In genomic region chr6:22320750-22321149, GRCh38 we compare ENCODE assay signal across 17 cellular contexts. TPM values are rescaled to one million over a fixed set of nuclear protein-coding genes. Genes with fewer than 3 reads are reported as not detected.
A peak's percentile ranks its signal among the peaks of the same experiment; 100 is the strongest.
DNase-seq lines count a peak whose midpoint lies in the region; ATAC-seq, FAIRE-seq and TF ChIP-seq lines count a peak whose summit lies in the region.
"Had no signal": no experiment of that assay in that cellular context is flagged by ENCODE, and none has a peak within 500 bp of the region (broad histone marks: within the 10 kb centered on the region; RNA-seq: fewer than 3 reads in every experiment).

No MANE protein-coding gene starts in this region.

- H3K4me3 ChIP-seq in HepG2 (replicated peaks in 1 of 3; ENCODE audit: insufficient read depth in 1 of 3, low read depth in 2 of 3, low read length in 3 of 3) = no peak overlapping the region
- no peak overlapping the region for H3K4me3 ChIP-seq in right lobe of liver
- H3K4me3 ChIP-seq in adipocyte (ENCODE audit: low read length) = no peak overlapping the region
- H3K4me3 ChIP-seq in hepatocyte = no peak overlapping the region
- H3K4me3 ChIP-seq: left ventricle myocardium inferior, pancreas, tibial artery had no signal

- H3K27ac Mint-ChIP-seq in activated T-cell treated with anti-CD3 and anti-CD28 coated beads, Interleukin-2, amount 50 U/mL, for 72 hours = no peak overlapping the region
- H3K27ac Mint-ChIP-seq: activated CD4-positive, alpha-beta memory T cell treated with anti-CD3 and anti-CD28 coated beads, Interleukin-2, amount 10 ng/mL, durations not matched to agents 7 days and 5 days; activated naive CD4-positive, alpha-beta T cell treated with anti-CD3 and anti-CD28 coated beads, Interleukin-2, amount 50 U/mL, for 72 hours had no signal

- H3K4me1 Mint-ChIP-seq in activated T-cell treated with anti-CD3 and anti-CD28 coated beads, Interleukin-2, amount 50 U/mL, for 72 hours (ENCODE audit: low read depth) = no peaks in the 10 kb centered on the region
- H3K4me1 Mint-ChIP-seq: activated CD4-positive, alpha-beta memory T cell treated with anti-CD3 and anti-CD28 coated beads, Interleukin-2, amount 10 ng/mL, durations not matched to agents 7 days and 5 days had no signal

- TF ChIP-seq CTCF in HepG2 (CRISPR knock-in tag; IDR thresholded peaks at IDR 0.05) (no peak), right lobe of liver (IDR thresholded peaks at IDR 0.05) (no peak), hepatocyte (IDR thresholded peaks at IDR 0.05; ENCODE audit: poor library complexity) (no peak)

- H3K27me3 Mint-ChIP-seq in activated T-cell treated with anti-CD3 and anti-CD28 coated beads, Interleukin-2, amount 50 U/mL, for 72 hours (ENCODE audit: low read depth) = no peaks in the 10 kb centered on the region
- H3K27me3 Mint-ChIP-seq: activated CD4-positive, alpha-beta memory T cell treated with anti-CD3 and anti-CD28 coated beads, Interleukin-2, amount 10 ng/mL, durations not matched to agents 7 days and 5 days had no signal

- no peak overlapping the region for H3K9ac ChIP-seq in HepG2 (ENCODE audit: insufficient read depth, low read depth, low read length)
- H3K9ac ChIP-seq in adipocyte (ENCODE audit: low read length) = no peak overlapping the region

- H3K4me3 Mint-ChIP-seq in activated T-cell treated with anti-CD3 and anti-CD28 coated beads, Interleukin-2, amount 50 U/mL, for 72 hours = no peak overlapping the region
- H3K4me3 Mint-ChIP-seq: activated CD4-positive, alpha-beta memory T cell treated with anti-CD3 and anti-CD28 coated beads, Interleukin-2, amount 10 ng/mL, durations not matched to agents 7 days and 5 days had no signal

- H3K36me3 Mint-ChIP-seq in activated T-cell treated with anti-CD3 and anti-CD28 coated beads, Interleukin-2, amount 50 U/mL, for 72 hours (ENCODE audit: insufficient read depth in 2 of 2) = no peaks in the 10 kb centered on the region

- 6% methylated on average over 1 of the region's 1 CpG for WGBS in HepG2 (ENCODE audit: low lambda C conversion rate)
- 56% methylated on average over 1 of the region's 1 CpG for WGBS in right lobe of liver (ENCODE audit: insufficient coverage, low coverage, low lambda C conversion rate, missing lambda C conversion rate)
- 46% methylated on average over 1 of the region's 1 CpG for WGBS in hepatocyte (ENCODE audit: low lambda C conversion rate, missing lambda C conversion rate)

- no TSS peak for BruUV-seq in HepG2 (replicated peaks; lab: Mats Ljungman, UMichigan)

- CTCF ChIA-PET in HepG2 (lab: Yijun Ruan, JAX; ENCODE audit: low intra/inter-chr PET ratio, low total read pairs) = no interaction called here

- DNase-seq in HepG2 (ENCODE audit: low spot score) (peak; percentile 2), right lobe of liver (no peak), adipocyte (ENCODE audit: low read depth) (peak; percentile 44), hepatocyte (ENCODE audit: low spot score) (peak; percentile 16), mucosa of gallbladder (ENCODE audit: low spot score) (no peak), caudate nucleus (lab: John Stamatoyannopoulos, UW) (no peak)
- DNase-seq in activated T-cell treated with anti-CD3 and anti-CD28 coated beads, Interleukin-2, amount 50 U/mL, for 72 hours = no peak
- no peak for DNase-seq in activated effector memory CD4-positive, alpha-beta T cell treated with Interleukin-2 at 50 U/mL for 16 hours
- DNase-seq: activated CD4-positive, alpha-beta memory T cell treated with anti-CD3 and anti-CD28 coated beads, Interleukin-2, amount 10 ng/mL, durations not matched to agents 7 days and 5 days; GDM1; left ventricle myocardium inferior; NCI-H524; pancreas; SW 1271; tibial artery had no signal

- H3K9me3 ChIP-seq in HepG2 (ENCODE audit: low read length) (peaks cover 86% of the 10 kb centered on the region), right lobe of liver (no peaks in the 10 kb centered on the region), adipocyte (ENCODE audit: control insufficient read depth, low read length) (no peaks in the 10 kb centered on the region), hepatocyte (ENCODE audit: low read depth) (no peaks in the 10 kb centered on the region)
- H3K9me3 ChIP-seq: left ventricle myocardium inferior, pancreas, tibial artery had no signal

- ATAC-seq in HepG2 (no peak), right lobe of liver (no peak)
- no peak for ATAC-seq in activated T-cell treated with anti-CD3 and anti-CD28 coated beads, Interleukin-2, amount 50 U/mL, for 72 hours (replicated peaks in 1 of 2)
- ATAC-seq: activated naive CD4-positive, alpha-beta T cell treated with anti-CD3 and anti-CD28 coated beads, Interleukin-2, amount 50 U/mL, for 72 hours had no signal

- H3K4me2 ChIP-seq in HepG2 (ENCODE audit: low read depth, low read length) (no peak overlapping the region), hepatocyte (no peak overlapping the region)

- no peak for FAIRE-seq in HepG2 (lab: Jason Lieb, UNC)
- FAIRE-seq: A204.1, pancreas had no signal

- POLR2A ChIA-PET in HepG2 (lab: Yijun Ruan, JAX) = no interaction called here

- no peak for TF ChIP-seq RAD21 in HepG2 (CRISPR knock-in tag; IDR thresholded peaks at IDR 0.05)

- H3K27me3 ChIP-seq in HepG2 (ENCODE audit: control insufficient read depth in 1 of 2, insufficient read depth in 2 of 2, low read length in 2 of 2) (no peaks in the 10 kb centered on the region), right lobe of liver (no peaks in the 10 kb centered on the region), adipocyte (replicated peaks; ENCODE audit: control insufficient read depth, insufficient read depth, low read length) (no peaks in the 10 kb centered on the region), hepatocyte (no peaks in the 10 kb centered on the region)
- H3K27me3 ChIP-seq: pancreas, tibial artery had no signal

- TF ChIP-seq EP300 in HepG2 (IDR thresholded peaks at IDR 0.05; ENCODE audit: low read depth in 2 of 2, low read length in 2 of 2) (no peak), HepG2 (CRISPR knock-in tag; IDR thresholded peaks at IDR 0.05; ENCODE audit: borderline replicate concordance) (no peak)

- H2AFZ ChIP-seq in HepG2 (ENCODE audit: low read length) (no peak overlapping the region), hepatocyte (no peak overlapping the region)

- H3K27ac ChIP-seq in HepG2 (ENCODE audit: extremely low read length, insufficient read depth, low read length) (no peak overlapping the region), right lobe of liver (no peak overlapping the region), hepatocyte (no peak overlapping the region), caudate nucleus (ENCODE audit: low read depth, low read length) (no peak overlapping the region)
- H3K27ac ChIP-seq: left ventricle myocardium inferior, pancreas, tibial artery had no signal

- H3K79me2 ChIP-seq in HepG2 (ENCODE audit: insufficient read depth, low read length) (no peaks in the 10 kb centered on the region), hepatocyte (no peaks in the 10 kb centered on the region)

- H4K20me1 ChIP-seq in HepG2 (ENCODE audit: insufficient read depth, low read length) = no peaks in the 10 kb centered on the region
- no peaks in the 10 kb centered on the region for H4K20me1 ChIP-seq in hepatocyte (ENCODE audit: insufficient read depth, poor library complexity, severe bottlenecking)

- intact Hi-C loops in HepG2 (cut with micrococcal nuclease; ENCODE audit: unreplicated experiment) = no loop called here
- intact Hi-C loops in right lobe of liver (cut with DNase I) = loop anchor here in 1 of 2 donors (10.0 kb wide), 1 partner anchor 574 kb away; no protein-coding TSS in a partner anchor

- TF ChIP-seq POLR2A in HepG2 (IDR thresholded peaks at IDR 0.05; ENCODE audit: insufficient read depth in 1 of 2, low read depth in 2 of 2, low read length in 2 of 2) (no peak), right lobe of liver (IDR thresholded peaks at IDR 0.05) (no peak)

- in situ Hi-C loops in HepG2 (cut with HindIII; ENCODE audit: extremely low pct_ligation_motif_present, low pct_unique_long_range_greater_than_20kb) = no loop called here

- H3K4me1 ChIP-seq in HepG2 (ENCODE audit: insufficient read depth, low read length) (no peaks in the 10 kb centered on the region), right lobe of liver (no peaks in the 10 kb centered on the region), adipocyte (ENCODE audit: control insufficient read depth, insufficient read depth, low read length) (peaks cover 8% of the 10 kb centered on the region), hepatocyte (ENCODE audit: insufficient read depth) (peaks cover 9% of the 10 kb centered on the region)
- H3K4me1 ChIP-seq: left ventricle myocardium inferior, pancreas, tibial artery had no signal

- peaks cover 0 to 4% of the 10 kb centered on the region in 2 donors for H3K9me3 Mint-ChIP-seq in activated T-cell treated with anti-CD3 and anti-CD28 coated beads, Interleukin-2, amount 50 U/mL, for 72 hours

- no peaks in the 10 kb centered on the region for H3K9me2 ChIP-seq in hepatocyte (replicated peaks; ENCODE audit: insufficient read depth)

- H3K36me3 ChIP-seq in HepG2 (replicated peaks in 1 of 2; ENCODE audit: control insufficient read depth in 1 of 2, insufficient read depth in 2 of 2, low read length in 2 of 2) (no peaks in the 10 kb centered on the region), right lobe of liver (no peaks in the 10 kb centered on the region), adipocyte (ENCODE audit: control insufficient read depth, insufficient read depth, low read length, severe bottlenecking) (no peaks in the 10 kb centered on the region), hepatocyte (replicated peaks; ENCODE audit: insufficient read depth, low read depth) (no peaks in the 10 kb centered on the region)
- H3K36me3 ChIP-seq: left ventricle myocardium inferior, pancreas, tibial artery had no signal

RNA-seq across cellular contexts. Expression of gene PRL, which starts 23.9 kb away (rescaled TPM):
- not detected in 2 replicates for total RNA-seq in HepG2 (2016; rRNA removed; fragmentation: Illumina TruSeq; extraction: Trizol)
- not detected in 2 replicates for total RNA-seq in HepG2 (2016; cell fraction: cytosol; rRNA removed; fragmentation: Illumina TruSeq; extraction: Trizol; ENCODE audit: low read depth)
- not detected in 2 replicates for total RNA-seq in HepG2 (2016; cell fraction: insoluble cytoplasmic fraction; rRNA removed; fragmentation: Illumina TruSeq; extraction: Trizol)
- not detected in 2 replicates for total RNA-seq in HepG2 (2016; cell fraction: membrane; rRNA removed; fragmentation: Illumina TruSeq; extraction: Trizol)
- not detected in 2 replicates for total RNA-seq in HepG2 (2016; cell fraction: nucleus; rRNA removed; fragmentation: Illumina TruSeq; extraction: Trizol)
- polyA plus RNA-seq in HepG2 (2011; rRNA removed) = not detected in 2 replicates
- polyA plus RNA-seq in HepG2 (2011; cell fraction: cytosol; rRNA removed) = not detected in 2 replicates
- polyA plus RNA-seq in HepG2 (2011; cell fraction: nucleus; rRNA removed) = not detected in 2 replicates
- not detected in 2 replicates for polyA plus RNA-seq in HepG2 (2012)
- not detected in 2 replicates for polyA plus RNA-seq in HepG2 (2016; cell fraction: cytosol; fragmentation: Illumina TruSeq; extraction: Trizol; ENCODE audit: low read depth)
- polyA plus RNA-seq in HepG2 (2016; cell fraction: insoluble cytoplasmic fraction; fragmentation: Illumina TruSeq; extraction: Trizol; ENCODE audit: low read depth) = not detected in 2 replicates
- polyA plus RNA-seq in HepG2 (2016; cell fraction: membrane; fragmentation: Illumina TruSeq; extraction: Trizol; ENCODE audit: low read depth) = not detected in 2 replicates
- polyA plus RNA-seq in HepG2 (2016; cell fraction: nucleus; fragmentation: Illumina TruSeq; extraction: Trizol; ENCODE audit: insufficient read depth, low read depth) = not detected in 2 replicates
- not detected in 2 replicates for polyA minus RNA-seq in HepG2 (2011; rRNA and poly(A)+ RNA removed; ENCODE audit: low replicate concordance)
- polyA minus RNA-seq in HepG2 (2011; cell fraction: cytosol; rRNA and poly(A)+ RNA removed) = not detected in 2 replicates
- polyA minus RNA-seq in HepG2 (2011; cell fraction: nucleus; rRNA and poly(A)+ RNA removed) = not detected in 2 replicates
- not detected for total RNA-seq in right lobe of liver
- total RNA-seq in hepatocyte = not detected in 2 replicates
- not detected in 2 replicates for polyA plus RNA-seq in hepatocyte
- not detected for total RNA-seq in mucosa of gallbladder
- under 1 TPM in 1 of 2 donors, not detected in 1; 0.19 TPM for total RNA-seq in activated T-cell treated with anti-CD3 and anti-CD28 coated beads, Interleukin-2, amount 50 U/mL, for 72 hours
- total RNA-seq: activated CD4-positive, alpha-beta memory T cell treated with anti-CD3 and anti-CD28 coated beads, Interleukin-2, amount 10 ng/mL, durations not matched to agents 7 days and 5 days; activated naive CD4-positive, alpha-beta T cell treated with anti-CD3 and anti-CD28 coated beads, Interleukin-2, amount 50 U/mL, for 72 hours; left ventricle myocardium inferior; pancreas had no signal
- polyA plus RNA-seq: pancreas had no signal

Comparison
In these comparisons a context has a peak if more than half of its experiments do, and no peak if none do; other contexts are left out.
1. DNase-seq: peak in HepG2 (single experiment), adipocyte (single experiment) and hepatocyte (single experiment); none in right lobe of liver (0 of 3), mucosa of gallbladder (single experiment), activated T-cell treated with anti-CD3 and anti-CD28 coated beads, Interleukin-2, amount 50 U/mL, for 72 hours (0 of 2), caudate nucleus (0 of 61) and activated effector memory CD4-positive, alpha-beta T cell treated with Interleukin-2 at 50 U/mL for 16 hours (single experiment).